20 cellular contexts compared by ENCODE assay signal in the genomic region with DNA sequence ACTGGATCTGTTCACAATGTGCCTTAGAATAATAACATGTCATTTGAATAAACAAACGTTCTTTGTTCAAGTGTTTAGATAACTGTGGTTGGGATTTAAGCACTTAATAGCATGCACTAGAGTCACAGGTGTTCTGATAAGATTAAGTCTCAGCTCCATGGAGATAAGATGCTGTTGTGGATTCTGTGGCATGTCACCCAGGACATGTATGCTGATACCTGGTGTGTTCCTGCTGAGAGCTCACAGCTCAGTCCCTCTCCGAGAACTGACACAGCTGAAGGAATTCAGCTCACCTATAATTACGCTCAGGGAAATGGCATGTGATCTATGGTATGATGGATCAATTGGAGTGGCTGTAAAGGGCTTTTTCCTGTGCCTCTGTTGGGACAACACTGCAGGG.
DNase-seq lines count a peak whose midpoint lies in the region.
"Had no signal": no experiment of that assay in that cellular context is flagged by ENCODE, and none has a peak within 500 bp of the region (broad histone marks: within the 10 kb centered on the region; RNA-seq: fewer than 3 reads in every experiment).

No MANE protein-coding gene starts in this region.

- DNase-seq in COR-L47 (lab: John Stamatoyannopoulos, UW), result peak; percentile 43
- DNase-seq in NCI-H1105 (lab: John Stamatoyannopoulos, UW), result peak; percentile 28
- DNase-seq in NCI-H748 treated with DMSO at 0.1 percent for 48 hours (lab: John Stamatoyannopoulos, UW), result peak; percentile 45
- peak; percentile 63 for DNase-seq in islet precursor cell
- DNase-seq in GM19240 (ENCODE audit: insufficient read length, low spot score), result no peak
- no peak for DNase-seq in UCSD-AML1 (lab: John Stamatoyannopoulos, UW; ENCODE audit: unreplicated experiment)
- DNase-seq in NCI-H2227 (lab: John Stamatoyannopoulos, UW; ENCODE audit: unreplicated experiment), result no peak
- DNase-seq in C1 segment of cervical spinal cord (lab: John Stamatoyannopoulos, UW), result no peak
- DNase-seq: activated CD4-positive, alpha-beta T cell treated with anti-CD3 and anti-CD28 coated beads for 1 hour; activated CD8-positive, alpha-beta T cell treated with anti-CD3 and anti-CD28 coated beads for 36 hours; CD8-positive, alpha-beta memory T cell; colonic mucosa; effector CD8-positive, alpha-beta T cell; GF-D8; kidney; MG63; NCI-H1694; pancreas; spleen; T-helper 1 cell had no signal

Comparison
In these comparisons a context has a peak if more than half of its experiments do, and no peak if none do; other contexts are left out.
1. DNase-seq: peak in COR-L47 (single experiment), NCI-H1105 (single experiment), NCI-H748 treated with DMSO at 0.1 percent for 48 hours (single experiment) and islet precursor cell (single experiment); none in GM19240 (single experiment), UCSD-AML1 (single experiment), NCI-H2227 (single experiment) and C1 segment of cervical spinal cord (0 of 14).